In genomic region chr14:73694083-73694482, GRCh38 we compare ENCODE assay signal across 22 cellular contexts. TPM values are rescaled to one million over a fixed set of nuclear protein-coding genes. Genes with fewer than 3 reads are reported as not detected.
DNase-seq lines count a peak whose midpoint lies in the region; ATAC-seq, FAIRE-seq and TF ChIP-seq lines count a peak whose summit lies in the region.
"Had no signal": no experiment of that assay in that cellular context is flagged by ENCODE, and none has a peak within 500 bp of the region (broad histone marks: within the 10 kb centered on the region; RNA-seq: fewer than 3 reads in every experiment).

No MANE protein-coding gene starts in this region.

- DNase-seq in activated naive CD4-positive, alpha-beta T cell treated with Interleukin-2 at 50 U/mL for 16 hours = no peak
- DNase-seq in mesenchymal stem cell (no peak), urothelium cell line (ENCODE audit: low spot score) (no peak), SIG-M5 treated with dmso at 0.1 percent for 504 hours (lab: John Stamatoyannopoulos, UW; ENCODE audit: unreplicated experiment) (no peak)
- DNase-seq in stimulated activated naive CD8-positive, alpha-beta T cell treated with anti-CD3 and anti-CD28 coated beads, Interleukin-15, amount 100 ng/mL, for 72 hours = no peak
- DNase-seq: 8988T; CD4-positive, CD25-positive, alpha-beta regulatory T cell; CD8-positive, alpha-beta memory T cell; DMS 273 treated with DMSO at 0.1 percent for 48 hours; DMS79 treated with DMSO at 0.1 percent for 48 hours; GF-D8; H9; HFFc6 had no signal

- no peak overlapping the region for H2BK120ac ChIP-seq in mesenchymal stem cell (ENCODE audit: low read depth, low read length)

- H3K9me3 ChIP-seq in HEK293 (ENCODE audit: control insufficient read depth, insufficient read depth, low read depth, low read length) = no peaks in the 10 kb centered on the region
- no peaks in the 10 kb centered on the region for H3K9me3 ChIP-seq in mesenchymal stem cell (ENCODE audit: control insufficient read depth, low read length)
- H3K9me3 ChIP-seq: BLaER1 had no signal

- H2AFZ ChIP-seq in mesenchymal stem cell (ENCODE audit: low read depth, low read length) = no peak overlapping the region
- H2AFZ ChIP-seq: GM23338 had no signal

- H4K91ac ChIP-seq in mesenchymal stem cell (ENCODE audit: low read length) = no peak overlapping the region

- TF ChIP-seq CTCF in HEK293 (tag by site-specific recombination; IDR thresholded peaks at IDR 0.05) = no peak

- peak; percentile 32 for FAIRE-seq in urothelium cell line (lab: Jason Lieb, UNC)
- FAIRE-seq: D721Med, GM18507 had no signal

- peaks cover 6% of the 10 kb centered on the region for H3K79me1 ChIP-seq in mesenchymal stem cell (replicated peaks; ENCODE audit: low read length, poor library complexity, severe bottlenecking)

- H3K36me3 ChIP-seq in HEK293 (ENCODE audit: control insufficient read depth in 2 of 2, insufficient read depth in 1 of 2, low read length in 2 of 2) (peaks cover 4 to 17% of the 10 kb centered on the region in 2 experiments; a peak in 2 of 3 replicates), mesenchymal stem cell (ENCODE audit: control insufficient read depth in 1 of 2, insufficient read depth in 2 of 2, low read depth in 1 of 2, low read length in 2 of 2) (peaks cover 3 to 27% of the 10 kb centered on the region in 2 experiments)

- peaks cover 15% of the 10 kb centered on the region for H3K4me1 Mint-ChIP-seq in activated naive CD4-positive, alpha-beta T cell treated with anti-CD3 and anti-CD28 coated beads, Interleukin-2, amount 50 U/mL, for 24 hours
- H3K4me1 Mint-ChIP-seq in stimulated activated naive CD8-positive, alpha-beta T cell treated with anti-CD3 and anti-CD28 coated beads, Interleukin-15, amount 100 ng/mL, for 72 hours = peaks cover 30% of the 10 kb centered on the region
- H3K4me1 Mint-ChIP-seq: CD8-positive, alpha-beta memory T cell; GM23338; H9 had no signal

- no peak overlapping the region for H3K4ac ChIP-seq in mesenchymal stem cell (ENCODE audit: low read depth in 1 of 2, low read length in 2 of 2)

- no peak for ATAC-seq in stimulated activated naive CD8-positive, alpha-beta T cell treated with anti-CD3 and anti-CD28 coated beads, Interleukin-15, amount 100 ng/mL, for 72 hours
- ATAC-seq: GM23338, HCT116 had no signal

- no peak overlapping the region for H3K9ac ChIP-seq in mesenchymal stem cell (ENCODE audit: low read length)
- H3K9ac ChIP-seq: BLaER1 had no signal

- no peak overlapping the region for H2BK12ac ChIP-seq in mesenchymal stem cell (ENCODE audit: low read length in 2 of 2)

- H3K27ac ChIP-seq in HEK293 (ENCODE audit: extremely low read depth, low read depth, low read length) (no peak overlapping the region), mesenchymal stem cell (ENCODE audit: low read length, poor library complexity, severe bottlenecking) (no peak overlapping the region)
- H3K27ac ChIP-seq: BLaER1, C4-2B had no signal

- no peak overlapping the region for H2AK5ac ChIP-seq in mesenchymal stem cell (ENCODE audit: low read length, severe bottlenecking)

- WGBS in mesenchymal stem cell = 87% methylated on average over 2 of the region's 2 CpGs

- peak overlapping the region; percentile 1 for H2BK5ac ChIP-seq in mesenchymal stem cell (ENCODE audit: low read depth, low read length, poor library complexity, severe bottlenecking)

- no peak overlapping the region for H2BK15ac ChIP-seq in mesenchymal stem cell (ENCODE audit: low read depth, poor library complexity, severe bottlenecking)

- no peak overlapping the region for H3K23ac ChIP-seq in mesenchymal stem cell (ENCODE audit: low read length in 2 of 2)

- H3K9me3 Mint-ChIP-seq in activated naive CD4-positive, alpha-beta T cell treated with anti-CD3 and anti-CD28 coated beads, Interleukin-2, amount 50 U/mL, for 24 hours = no peaks in the 10 kb centered on the region
- no peaks in the 10 kb centered on the region for H3K9me3 Mint-ChIP-seq in stimulated activated naive CD8-positive, alpha-beta T cell treated with anti-CD3 and anti-CD28 coated beads, Interleukin-15, amount 100 ng/mL, for 72 hours
- H3K9me3 Mint-ChIP-seq: CD8-positive, alpha-beta memory T cell; GM23338; H9; HFFc6 had no signal

- H3K4me2 ChIP-seq in mesenchymal stem cell (ENCODE audit: low read length, poor library complexity, severe bottlenecking) = no peak overlapping the region
- H3K4me2 ChIP-seq: BLaER1, GM23338 had no signal

- no peak overlapping the region for H3K18ac ChIP-seq in mesenchymal stem cell (ENCODE audit: low read depth in 1 of 2, low read length in 2 of 2)

- H3K4me3 ChIP-seq in HEK293 (ENCODE audit: low read depth, low read length) (no peak overlapping the region), mesenchymal stem cell (ENCODE audit: insufficient read depth in 1 of 2, low read depth in 1 of 2, low read length in 2 of 2) (no peak overlapping the region)
- H3K4me3 ChIP-seq: BLaER1, GM23338 had no signal

- H3K36me3 Mint-ChIP-seq in activated naive CD4-positive, alpha-beta T cell treated with anti-CD3 and anti-CD28 coated beads, Interleukin-2, amount 50 U/mL, for 24 hours = peaks cover 11% of the 10 kb centered on the region

- no peak overlapping the region for H4K8ac ChIP-seq in mesenchymal stem cell (ENCODE audit: low read length)

- no peaks in the 10 kb centered on the region for H3K27me3 ChIP-seq in mesenchymal stem cell (ENCODE audit: control insufficient read depth in 1 of 2, insufficient read depth in 1 of 2, low read length in 2 of 2)
- H3K27me3 ChIP-seq: BLaER1 had no signal

- no peak overlapping the region for H3K4me3 Mint-ChIP-seq in activated naive CD4-positive, alpha-beta T cell treated with anti-CD3 and anti-CD28 coated beads, Interleukin-2, amount 50 U/mL, for 24 hours
- H3K4me3 Mint-ChIP-seq in stimulated activated naive CD8-positive, alpha-beta T cell treated with anti-CD3 and anti-CD28 coated beads, Interleukin-15, amount 100 ng/mL, for 72 hours = no peak overlapping the region
- H3K4me3 Mint-ChIP-seq: B cell; CD4-positive, CD25-positive, alpha-beta regulatory T cell; CD8-positive, alpha-beta memory T cell; GM23338; H9; HFFc6 had no signal

- POLR2A ChIA-PET in HEK293 (lab: Yijun Ruan, JAX) = interaction anchor here (0.8 kb wide), 1 partner anchor 19 kb away, joined by 3 read pairs; no protein-coding TSS in a partner anchor

- H3K27me3 Mint-ChIP-seq in activated naive CD4-positive, alpha-beta T cell treated with anti-CD3 and anti-CD28 coated beads, Interleukin-2, amount 50 U/mL, for 24 hours = no peaks in the 10 kb centered on the region
- H3K27me3 Mint-ChIP-seq in stimulated activated naive CD8-positive, alpha-beta T cell treated with anti-CD3 and anti-CD28 coated beads, Interleukin-15, amount 100 ng/mL, for 72 hours = no peaks in the 10 kb centered on the region
- H3K27me3 Mint-ChIP-seq: B cell; CD4-positive, CD25-positive, alpha-beta regulatory T cell; CD8-positive, alpha-beta memory T cell had no signal

- peaks cover 5% of the 10 kb centered on the region; the same call in 1 of the 2 replicates for H3K4me1 ChIP-seq in HEK293 (ENCODE audit: control insufficient read depth, insufficient read depth, low read length)
- H3K4me1 ChIP-seq in mesenchymal stem cell (ENCODE audit: control insufficient read depth, insufficient read depth, low read depth, low read length) = no peaks in the 10 kb centered on the region
- H3K4me1 ChIP-seq: BLaER1 had no signal

- CTCF ChIA-PET in HEK293 (lab: Yijun Ruan, JAX) = interaction anchor here (0.6 to 1.7 kb wide), 2 partner anchors 18 to 416 kb away, joined by 3 to 5 read pairs; no protein-coding TSS in a partner anchor

- peak overlapping the region; percentile 37 for H3K27ac Mint-ChIP-seq in activated naive CD4-positive, alpha-beta T cell treated with anti-CD3 and anti-CD28 coated beads, Interleukin-2, amount 50 U/mL, for 24 hours
- H3K27ac Mint-ChIP-seq in stimulated activated naive CD8-positive, alpha-beta T cell treated with anti-CD3 and anti-CD28 coated beads, Interleukin-15, amount 100 ng/mL, for 72 hours = no peak overlapping the region
- H3K27ac Mint-ChIP-seq: B cell; CD4-positive, CD25-positive, alpha-beta regulatory T cell; GM23338; HFFc6 had no signal

- H3K14ac ChIP-seq in mesenchymal stem cell (ENCODE audit: low read length in 2 of 2) = no peak overlapping the region

TF ChIP-seq in HEK293, 187 proteins besides CTCF, POLR2A, EP300 and RAD21 (continues in another document):
- TF ChIP-seq ZNF664 (tag by site-specific recombination; IDR thresholded peaks at IDR 0.05) = peak; percentile 65
- TF ChIP-seq ZNF391 (tag by site-specific recombination; IDR thresholded peaks at IDR 0.05; ENCODE audit: borderline replicate concordance, low read depth) = no peak
- peak; percentile 60 for TF ChIP-seq ZNF654 (tag by site-specific recombination; IDR thresholded peaks at IDR 0.05; ENCODE audit: low read depth)
- peak; percentile 75 for TF ChIP-seq ZNF639 (tag by site-specific recombination; IDR thresholded peaks at IDR 0.05)
- TF ChIP-seq ZNF146 (tag by site-specific recombination; IDR thresholded peaks at IDR 0.05) = peak; percentile 39; the same call in 1 of the 2 replicates
- TF ChIP-seq ZBTB8A (tag by site-specific recombination; IDR thresholded peaks at IDR 0.05) = peak; percentile 86
- TF ChIP-seq ZNF791 (tag by site-specific recombination; IDR thresholded peaks at IDR 0.05) = peak; percentile 70; the same call in 1 of the 2 replicates
- no peak for TF ChIP-seq HOXC10 (CRISPR knock-in tag; IDR thresholded peaks at IDR 0.05)
- TF ChIP-seq ZNF366 (tag by site-specific recombination; conservative IDR thresholded peaks at IDR 0.05) = peak; percentile 35; the same call in 1 of the 2 replicates
- TF ChIP-seq ZFP37 (tag by site-specific recombination; IDR thresholded peaks at IDR 0.05) = peak; percentile 91
- TF ChIP-seq ZFHX2 (tag by site-specific recombination; conservative IDR thresholded peaks at IDR 0.05) = no peak

RNA-seq across cellular contexts. Expression of gene PNMA1, which starts 20.1 kb away (rescaled TPM):
- 53.1 TPM for polyA plus RNA-seq in mesenchymal stem cell (2013, experiment 1 of 2)
- 53.5 TPM for polyA plus RNA-seq in mesenchymal stem cell (2013, experiment 2 of 2)

RNA-seq across cellular contexts. Expression of gene DNAL1, which starts 49.3 kb away (rescaled TPM):
- 15.1 TPM for polyA plus RNA-seq in mesenchymal stem cell (2013, experiment 1 of 2)
- 17.0 TPM for polyA plus RNA-seq in mesenchymal stem cell (2013, experiment 2 of 2)
